Comparison of ENCODE assay signal across 12 cellular contexts in the genomic region with DNA sequence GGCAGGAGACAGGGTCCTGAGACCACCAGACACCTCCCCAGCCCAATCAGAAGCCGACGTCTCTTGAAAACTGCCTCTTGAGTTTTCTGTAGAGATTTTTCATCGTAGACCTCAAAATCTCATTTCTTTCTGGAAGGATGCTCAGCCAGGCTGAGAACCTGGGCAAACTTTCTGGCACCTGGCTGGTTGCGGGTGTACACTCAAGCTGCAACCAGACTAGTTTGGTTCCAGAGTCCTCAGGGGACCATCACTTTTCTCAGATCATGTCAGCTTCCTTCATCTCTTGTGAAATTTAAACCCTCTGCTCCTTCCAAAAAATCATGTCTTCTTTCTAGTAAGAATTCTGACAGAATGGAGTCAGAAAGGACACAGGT. TPM values are rescaled to one million over a fixed set of nuclear protein-coding genes. Genes with fewer than 3 reads are reported as not detected.
DNase-seq lines count a peak whose midpoint lies in the region; ATAC-seq and TF ChIP-seq lines count a peak whose summit lies in the region.
"Had no signal": no experiment of that assay in that cellular context is flagged by ENCODE, and none has a peak within 500 bp of the region (broad histone marks: within the 10 kb centered on the region; RNA-seq: fewer than 3 reads in every experiment).

No MANE protein-coding gene starts in this region.

- H3K4me1 ChIP-seq in MM.1S (ENCODE audit: low read length) = peaks cover 25% of the 10 kb centered on the region
- H3K4me1 ChIP-seq in left ventricle myocardium inferior = peaks cover 10% of the 10 kb centered on the region

- H3K27me3 ChIP-seq in MM.1S (replicated peaks; ENCODE audit: insufficient read depth, low read length) (no peaks in the 10 kb centered on the region), left ventricle myocardium inferior (ENCODE audit: low read depth) (no peaks in the 10 kb centered on the region)
- H3K27me3 ChIP-seq: left lung, ovary had no signal

- no peaks in the 10 kb centered on the region for H3K9me3 Mint-ChIP-seq in activated T-helper 17 cell treated with anti-CD3 and anti-CD28 coated beads, Interleukin-2, amount 50 U/mL, for 72 hours
- no peaks in the 10 kb centered on the region for H3K9me3 Mint-ChIP-seq in immature natural killer cell

- H3F3A ChIP-seq in MM.1S (ENCODE audit: insufficient read depth, low read length) = peaks cover 15% of the 10 kb centered on the region

- DNase-seq in GM12865 (ENCODE audit: low read depth) (peak; percentile 85), MM.1S (no peak), immature natural killer cell (no peak), left ventricle myocardium inferior (no peak)
- DNase-seq in stimulated activated naive CD4-positive, alpha-beta T cell treated with Interleukin-2 at 50 U/mL for 16 hours (lab: John Stamatoyannopoulos, UW) = no peak
- DNase-seq: effector memory CD4-positive, alpha-beta T cell; left lung; ovary had no signal

- peaks cover under 1% of the 10 kb centered on the region for H3K36me3 Mint-ChIP-seq in activated T-helper 17 cell treated with anti-CD3 and anti-CD28 coated beads, Interleukin-2, amount 50 U/mL, for 72 hours (ENCODE audit: low read depth)
- no peaks in the 10 kb centered on the region for H3K36me3 Mint-ChIP-seq in immature natural killer cell

- intact Hi-C loops in left ventricle myocardium inferior (cut with micrococcal nuclease) = no loop called here

- no peaks in the 10 kb centered on the region for H3K27me3 Mint-ChIP-seq in activated T-helper 17 cell treated with anti-CD3 and anti-CD28 coated beads, Interleukin-2, amount 50 U/mL, for 72 hours
- H3K27me3 Mint-ChIP-seq in immature natural killer cell (ENCODE audit: low read depth in 3 of 3) = peaks cover 0 to 2% (median 1%) of the 10 kb centered on the region in 3 donors

- peaks cover 41% of the 10 kb centered on the region for H3K4me1 Mint-ChIP-seq in activated T-helper 17 cell treated with anti-CD3 and anti-CD28 coated beads, Interleukin-2, amount 50 U/mL, for 72 hours
- H3K4me1 Mint-ChIP-seq in immature natural killer cell = peaks cover 19 to 25% of the 10 kb centered on the region in 2 donors

- peak overlapping the region; percentile 74 for H3K27ac Mint-ChIP-seq in activated T-helper 17 cell treated with anti-CD3 and anti-CD28 coated beads, Interleukin-2, amount 50 U/mL, for 72 hours
- H3K27ac Mint-ChIP-seq in immature natural killer cell = no peak overlapping the region

- no peaks in the 10 kb centered on the region for H3K9me2 ChIP-seq in MM.1S (replicated peaks; ENCODE audit: insufficient read depth, low read length)

- H3K9ac ChIP-seq in MM.1S (ENCODE audit: low read length) = no peak overlapping the region

- no peaks in the 10 kb centered on the region for H4K20me1 ChIP-seq in MM.1S (ENCODE audit: insufficient read depth, low read length)

- H3K4me3 ChIP-seq in GM12865 (ENCODE audit: low read depth, low read length) = no peak overlapping the region
- H3K4me3 ChIP-seq in MM.1S (ENCODE audit: low read length) = no peak overlapping the region
- no peak overlapping the region for H3K4me3 ChIP-seq in left ventricle myocardium inferior
- H3K4me3 ChIP-seq: left lung, ovary had no signal

- H3K36me3 ChIP-seq in MM.1S (replicated peaks; ENCODE audit: insufficient read depth, low read length) (no peaks in the 10 kb centered on the region), left ventricle myocardium inferior (no peaks in the 10 kb centered on the region)
- H3K36me3 ChIP-seq: ovary had no signal

- peak; percentile 25 for ATAC-seq in GM19395 (IDR thresholded peaks at IDR 0.05; ENCODE audit: unreplicated experiment)
- peak; percentile 29 for ATAC-seq in HG03103 (IDR thresholded peaks at IDR 0.05; ENCODE audit: low read depth, unreplicated experiment)
- no peak for ATAC-seq in activated T-helper 17 cell treated with anti-CD3 and anti-CD28 coated beads, Interleukin-2, amount 50 U/mL, for 72 hours (replicated peaks)
- ATAC-seq: left lung, Panc1 had no signal

- H3K27ac ChIP-seq in MM.1S (ENCODE audit: low read length) = no peak overlapping the region
- H3K27ac ChIP-seq in left ventricle myocardium inferior (replicated peaks) = no peak overlapping the region
- H3K27ac ChIP-seq: left lung, ovary had no signal

- H2AFZ ChIP-seq in MM.1S (ENCODE audit: low read length) = no peak overlapping the region

- no peak overlapping the region for H3K4me2 ChIP-seq in MM.1S (ENCODE audit: low read depth, low read length)

- peak overlapping the region; percentile 62 for H3K4me3 Mint-ChIP-seq in activated T-helper 17 cell treated with anti-CD3 and anti-CD28 coated beads, Interleukin-2, amount 50 U/mL, for 72 hours
- no peak overlapping the region for H3K4me3 Mint-ChIP-seq in immature natural killer cell

- H3K79me2 ChIP-seq in MM.1S (ENCODE audit: low read length) = no peaks in the 10 kb centered on the region

- H3K9me3 ChIP-seq in MM.1S (replicated peaks; ENCODE audit: insufficient read depth, low read length) = no peaks in the 10 kb centered on the region
- no peaks in the 10 kb centered on the region for H3K9me3 ChIP-seq in left ventricle myocardium inferior (replicated peaks)
- H3K9me3 ChIP-seq: left lung, ovary had no signal

- TF ChIP-seq CTCF in GM12865 (IDR thresholded peaks at IDR 0.05; ENCODE audit: insufficient read depth, low read depth, low read length, missing control alignments) = no peak
- no peak for TF ChIP-seq CTCF in MM.1S (IDR thresholded peaks at IDR 0.05; ENCODE audit: low read length)
- TF ChIP-seq CTCF in left ventricle myocardium inferior (IDR thresholded peaks at IDR 0.05; ENCODE audit: borderline replicate concordance) = no peak

RNA-seq across cellular contexts. Expression of a gene that starts 45.1 kb away (rescaled TPM):
- total RNA-seq in activated T-helper 17 cell treated with anti-CD3 and anti-CD28 coated beads, Interleukin-2, amount 50 U/mL, for 72 hours = 10 to 100 TPM; 26.9 to 51.1 TPM
- polyA plus RNA-seq in immature natural killer cell = 10 to 100 TPM; 16.8 to 29.8 (median 28.2) TPM
- total RNA-seq in left ventricle myocardium inferior = 2.9 TPM
